Comparison of ENCODE assay signal across 28 cellular contexts in genomic region chrX:123489011-123489410, GRCh38.
"Had no signal": no experiment of that assay in that cellular context is flagged by ENCODE, and none has a peak within 500 bp of the region (broad histone marks: within the 10 kb centered on the region; RNA-seq: fewer than 3 reads in every experiment).

No MANE protein-coding gene starts in this region.

- H3K9me3 ChIP-seq: ovary, prostate gland, spleen, upper lobe of left lung had no signal

- H3K27me3 ChIP-seq: brain microvascular endothelial cell, ovary, spleen, upper lobe of left lung had no signal

- H3K27ac ChIP-seq: brain microvascular endothelial cell, ovary, prostate gland, spleen, upper lobe of left lung, WERI-Rb-1 had no signal

- ATAC-seq: activated CD8-positive, alpha-beta memory T cell treated with anti-CD3 and anti-CD28 coated beads, Interleukin-2, amount 10 ng/mL, durations not matched to agents 7 days and 5 days; activated CD8-positive, alpha-beta T cell treated with anti-CD3 and anti-CD28 coated beads for 36 hours; activated naive CD8-positive, alpha-beta T cell treated with anti-CD3 and anti-CD28 coated beads, Interleukin-2, amount 50 U/mL, for 24 hours; esophagus mucosa; left ventricle myocardium superior; natural killer cell treated with Interleukin-12 subunit alpha and Interleukin-12 subunit beta and Interleukin-15 and Interleukin-18, amount 100 ng/mL, for 72 hours; T-cell had no signal

- H3K4me3 ChIP-seq: ovary, prostate gland, spleen, upper lobe of left lung had no signal

- DNase-seq: activated CD4-positive, alpha-beta T cell treated with anti-CD3 and anti-CD28 coated beads, Interleukin-2, amount 10 ng/mL, durations not matched to agents 7 days and 5 days; activated CD4-positive, CD25-positive, alpha-beta regulatory T cell treated with anti-CD3 and anti-CD28 coated beads, Interleukin-2, amount 50 U/mL, for 72 hours; activated CD8-positive, alpha-beta memory T cell treated with anti-CD3 and anti-CD28 coated beads, Interleukin-2, amount 10 ng/mL, durations not matched to agents 7 days and 5 days; activated CD8-positive, alpha-beta T cell treated with anti-CD3 and anti-CD28 coated beads for 36 hours; activated gamma-delta T cell; activated naive CD4-positive, alpha-beta T cell treated with anti-CD3 and anti-CD28 coated beads, Interleukin-2, amount 50 U/mL, for 16 hours; activated naive CD8-positive, alpha-beta T cell treated with anti-CD3 and anti-CD28 coated beads, Interleukin-2, amount 50 U/mL, for 24 hours; activated T-cell treated with anti-CD3 and anti-CD28 coated beads for 4 hours; anterior cingulate cortex; brain microvascular endothelial cell; central memory CD4-positive, alpha-beta T cell; effector memory CD4-positive, alpha-beta T cell; hypothalamus; left ventricle myocardium superior; mammary epithelial cell; midbrain; ovary; spleen; stimulated activated CD4-positive, alpha-beta T cell treated with anti-CD3 and anti-CD28 coated beads, Interleukin-4, amount 100 ng/mL, for 24 hours; stimulated activated naive CD4-positive, alpha-beta T cell treated with Interleukin-2 at 50 U/mL for 16 hours; T-cell; upper lobe of left lung; WERI-Rb-1 had no signal

- H3K4me1 ChIP-seq: prostate gland, spleen, upper lobe of left lung had no signal

- FAIRE-seq: frontal cortex, TTC549 had no signal

- H3K36me3 ChIP-seq: brain microvascular endothelial cell, ovary, prostate gland, spleen, upper lobe of left lung, WERI-Rb-1 had no signal
